In the genomic region with DNA sequence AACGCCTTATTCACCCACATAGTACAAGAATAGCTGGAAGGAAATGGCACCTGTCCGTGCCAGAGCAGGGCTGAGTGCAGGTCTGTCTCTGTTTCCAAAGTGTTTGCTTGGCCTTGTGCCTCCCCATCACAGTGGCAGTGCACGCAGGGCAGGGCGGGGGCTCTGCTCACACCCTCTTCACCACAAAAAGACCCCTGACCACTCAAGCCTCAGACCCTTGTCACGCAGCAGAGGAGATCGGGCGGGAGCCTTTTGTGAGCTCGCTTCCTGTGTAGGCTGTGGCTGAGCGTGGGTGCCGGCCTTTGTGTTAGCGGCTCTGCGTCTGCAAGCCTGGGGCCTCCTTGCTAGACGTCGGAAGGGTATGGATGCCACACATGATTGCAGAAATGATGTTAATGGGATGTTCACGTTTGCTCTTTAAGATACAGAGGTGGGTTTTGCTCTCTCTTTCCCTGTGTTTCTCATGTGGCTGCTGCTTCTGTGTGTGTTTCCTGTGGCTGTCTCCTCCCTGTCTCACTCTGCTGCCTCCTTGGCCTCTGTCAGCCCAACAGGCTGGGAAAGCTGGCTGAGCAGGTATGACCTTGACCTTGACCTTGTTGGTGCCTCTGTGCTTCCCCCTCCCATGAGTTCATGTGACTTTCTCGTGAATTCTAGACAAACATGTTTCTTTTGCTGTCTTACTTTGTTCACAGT, we compare ENCODE assay signal across 8 cellular contexts. TPM values are rescaled to one million over a fixed set of nuclear protein-coding genes. Genes with fewer than 3 reads are reported as not detected.
DNase-seq lines count a peak whose midpoint lies in the region; ATAC-seq and TF ChIP-seq lines count a peak whose summit lies in the region.

No MANE protein-coding gene starts in this region.

- H3F3A ChIP-seq in GM23338 (replicated peaks; ENCODE audit: low read depth) = no peaks in the 10 kb centered on the region

- no peaks in the 10 kb centered on the region; the same call in 2 of the 3 replicates for H3K4me1 Mint-ChIP-seq in GM23338

- H3K27ac ChIP-seq in GM23338 (ENCODE audit: low read depth) (no peak overlapping the region), right cardiac atrium (ENCODE audit: low read length) (peak overlapping the region; percentile 31)

- H3K36me3 Mint-ChIP-seq in GM23338 (ENCODE audit: low read depth) = peaks cover 18% of the 10 kb centered on the region; the same call in 2 of the 3 replicates

- no peak overlapping the region for H3K4me2 ChIP-seq in GM23338

- no peak for TF ChIP-seq CTCF in GM23338 (conservative IDR thresholded peaks at IDR 0.05; ENCODE audit: low read depth in 2 of 2)

- ATAC-seq in GM23338 = no peak
- peak in 1 of 2 donors; percentile 10 for ATAC-seq in right cardiac atrium

- no peaks in the 10 kb centered on the region for H4K20me1 ChIP-seq in GM23338 (replicated peaks; ENCODE audit: insufficient read depth)

- H3K27ac Mint-ChIP-seq in GM23338 = peak overlapping the region; percentile 67; the same call in 1 of the 2 replicates

- no peaks in the 10 kb centered on the region for H3K79me2 ChIP-seq in GM23338 (replicated peaks; ENCODE audit: insufficient read depth)

- no peaks in the 10 kb centered on the region for H3K27me3 ChIP-seq in GM23338 (ENCODE audit: insufficient read depth)
- no peaks in the 10 kb centered on the region for H3K27me3 ChIP-seq in right cardiac atrium (ENCODE audit: control insufficient read depth, insufficient read depth)

- no peak for DNase-seq in GM23338 (ENCODE audit: low spot score)
- DNase-seq in activated CD8-positive, alpha-beta memory T cell treated with anti-CD3 and anti-CD28 coated beads, Interleukin-2, amount 50 U/mL, for 24 hours (ENCODE audit: extremely low read depth) = peak; percentile 20
- DNase-seq in right cardiac atrium = peak in 1 of 3 donors; percentile 64
- peak; percentile 32 to 46 for DNase-seq in stimulated activated CD8-positive, alpha-beta memory T cell treated with anti-CD3 and anti-CD28 coated beads, Interleukin-15, amount 100 ng/mL, for 4 hours (ENCODE audit: low read depth in 2 of 2)
- DNase-seq in NCI-H1417 treated with DMSO at 0.1 percent for 48 hours (lab: John Stamatoyannopoulos, UW) = no peak
- no peak for DNase-seq in AML-193 (lab: John Stamatoyannopoulos, UW)
- no peak for DNase-seq in NCI-H510A (lab: John Stamatoyannopoulos, UW)
- no peak for DNase-seq in Kasumi-1 (lab: John Stamatoyannopoulos, UW)

- H3K9me3 Mint-ChIP-seq in GM23338 = no peaks in the 10 kb centered on the region

- H3K36me3 ChIP-seq in GM23338 (ENCODE audit: insufficient read depth) = no peaks in the 10 kb centered on the region

- intact Hi-C loops in right cardiac atrium (cut with DNase I) = no loop called here

- H3K9me2 ChIP-seq in GM23338 (ENCODE audit: insufficient read depth) = no peaks in the 10 kb centered on the region

- H2AFZ ChIP-seq in GM23338 = no peak overlapping the region

- 60% methylated on average over 16 of the region's 16 CpGs for WGBS in right cardiac atrium

- peaks cover 7% of the 10 kb centered on the region for H3K27me3 Mint-ChIP-seq in GM23338 (ENCODE audit: insufficient read depth, low read depth, poor library complexity)

- H3K9me3 ChIP-seq in right cardiac atrium (ENCODE audit: control insufficient read depth, low read length) = no peaks in the 10 kb centered on the region

- H3K4me1 ChIP-seq in GM23338 (ENCODE audit: insufficient read depth) = no peaks in the 10 kb centered on the region
- H3K4me1 ChIP-seq in right cardiac atrium (ENCODE audit: control insufficient read depth, insufficient read depth, low read length) = peaks cover 2% of the 10 kb centered on the region

- H3K4me3 Mint-ChIP-seq in GM23338 = no peak overlapping the region

- no peak overlapping the region for H3K4me3 ChIP-seq in GM23338
- H3K4me3 ChIP-seq in right cardiac atrium (ENCODE audit: low read length) = no peak overlapping the region

TF ChIP-seq in GM23338, 12 proteins besides CTCF, POLR2A, EP300 and RAD21 (continues in another document):
- TF ChIP-seq EZH2phosphoT487 (IDR thresholded peaks at IDR 0.05; ENCODE audit: unreplicated experiment) (no peak), NANOG (IDR thresholded peaks at IDR 0.05; ENCODE audit: borderline replicate concordance) (no peak), ZNF114 (CRISPR knock-in tag; IDR thresholded peaks at IDR 0.05) (no peak), ZNF331 (CRISPR knock-in tag; IDR thresholded peaks at IDR 0.05; ENCODE audit: low read depth) (no peak), STAT1 (IDR thresholded peaks at IDR 0.05; ENCODE audit: unreplicated experiment) (no peak), POLR2AphosphoS5 (IDR thresholded peaks at IDR 0.05; ENCODE audit: low read depth) (no peak), EZH2 (IDR thresholded peaks at IDR 0.05; ENCODE audit: low read depth, unreplicated experiment) (no peak)
- TF ChIP-seq, protein P1, sequence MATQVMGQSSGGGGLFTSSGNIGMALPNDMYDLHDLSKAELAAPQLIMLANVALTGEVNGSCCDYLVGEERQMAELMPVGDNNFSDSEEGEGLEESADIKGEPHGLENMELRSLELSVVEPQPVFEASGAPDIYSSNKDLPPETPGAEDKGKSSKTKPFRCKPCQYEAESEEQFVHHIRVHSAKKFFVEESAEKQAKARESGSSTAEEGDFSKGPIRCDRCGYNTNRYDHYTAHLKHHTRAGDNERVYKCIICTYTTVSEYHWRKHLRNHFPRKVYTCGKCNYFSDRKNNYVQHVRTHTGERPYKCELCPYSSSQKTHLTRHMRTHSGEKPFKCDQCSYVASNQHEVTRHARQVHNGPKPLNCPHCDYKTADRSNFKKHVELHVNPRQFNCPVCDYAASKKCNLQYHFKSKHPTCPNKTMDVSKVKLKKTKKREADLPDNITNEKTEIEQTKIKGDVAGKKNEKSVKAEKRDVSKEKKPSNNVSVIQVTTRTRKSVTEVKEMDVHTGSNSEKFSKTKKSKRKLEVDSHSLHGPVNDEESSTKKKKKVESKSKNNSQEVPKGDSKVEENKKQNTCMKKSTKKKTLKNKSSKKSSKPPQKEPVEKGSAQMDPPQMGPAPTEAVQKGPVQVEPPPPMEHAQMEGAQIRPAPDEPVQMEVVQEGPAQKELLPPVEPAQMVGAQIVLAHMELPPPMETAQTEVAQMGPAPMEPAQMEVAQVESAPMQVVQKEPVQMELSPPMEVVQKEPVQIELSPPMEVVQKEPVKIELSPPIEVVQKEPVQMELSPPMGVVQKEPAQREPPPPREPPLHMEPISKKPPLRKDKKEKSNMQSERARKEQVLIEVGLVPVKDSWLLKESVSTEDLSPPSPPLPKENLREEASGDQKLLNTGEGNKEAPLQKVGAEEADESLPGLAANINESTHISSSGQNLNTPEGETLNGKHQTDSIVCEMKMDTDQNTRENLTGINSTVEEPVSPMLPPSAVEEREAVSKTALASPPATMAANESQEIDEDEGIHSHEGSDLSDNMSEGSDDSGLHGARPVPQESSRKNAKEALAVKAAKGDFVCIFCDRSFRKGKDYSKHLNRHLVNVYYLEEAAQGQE (IDR thresholded peaks at IDR 0.05; ENCODE audit: unreplicated experiment) = no peak
- TF ChIP-seq, protein P2, sequence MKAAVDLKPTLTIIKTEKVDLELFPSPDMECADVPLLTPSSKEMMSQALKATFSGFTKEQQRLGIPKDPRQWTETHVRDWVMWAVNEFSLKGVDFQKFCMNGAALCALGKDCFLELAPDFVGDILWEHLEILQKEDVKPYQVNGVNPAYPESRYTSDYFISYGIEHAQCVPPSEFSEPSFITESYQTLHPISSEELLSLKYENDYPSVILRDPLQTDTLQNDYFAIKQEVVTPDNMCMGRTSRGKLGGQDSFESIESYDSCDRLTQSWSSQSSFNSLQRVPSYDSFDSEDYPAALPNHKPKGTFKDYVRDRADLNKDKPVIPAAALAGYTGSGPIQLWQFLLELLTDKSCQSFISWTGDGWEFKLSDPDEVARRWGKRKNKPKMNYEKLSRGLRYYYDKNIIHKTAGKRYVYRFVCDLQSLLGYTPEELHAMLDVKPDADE (IDR thresholded peaks at IDR 0.05) = no peak

RNA-seq across cellular contexts. Expression of gene S100B, which starts 45.4 kb away (rescaled TPM):
- total RNA-seq in GM23338 (2014; rRNA removed; shearing (Covaris generic)) = 0.23 and 1.5 TPM in 2 replicates
- polyA plus RNA-seq in GM23338 (2016; fragmentation: Nextera tagmentation; extraction: Ambion mirVana) (0.96 and 0.97 TPM in 2 replicates), right cardiac atrium (36.3 TPM)
- 10 to 100 TPM in 2 of 4 donors, 1 to 10 TPM in 2; 7.1 to 12.0 (median 9.8) TPM for total RNA-seq in right cardiac atrium

Comparison
In these comparisons a context has a peak if more than half of its experiments do, and no peak if none do; other contexts are left out.
1. DNase-seq: peak in activated CD8-positive, alpha-beta memory T cell treated with anti-CD3 and anti-CD28 coated beads, Interleukin-2, amount 50 U/mL, for 24 hours (single experiment) and stimulated activated CD8-positive, alpha-beta memory T cell treated with anti-CD3 and anti-CD28 coated beads, Interleukin-15, amount 100 ng/mL, for 4 hours (2 of 2); none in GM23338 (single experiment), NCI-H1417 treated with DMSO at 0.1 percent for 48 hours (single experiment), AML-193 (0 of 2), NCI-H510A (single experiment) and Kasumi-1 (0 of 2).